Comparison of ENCODE assay signal across 17 cellular contexts in the genomic region with DNA sequence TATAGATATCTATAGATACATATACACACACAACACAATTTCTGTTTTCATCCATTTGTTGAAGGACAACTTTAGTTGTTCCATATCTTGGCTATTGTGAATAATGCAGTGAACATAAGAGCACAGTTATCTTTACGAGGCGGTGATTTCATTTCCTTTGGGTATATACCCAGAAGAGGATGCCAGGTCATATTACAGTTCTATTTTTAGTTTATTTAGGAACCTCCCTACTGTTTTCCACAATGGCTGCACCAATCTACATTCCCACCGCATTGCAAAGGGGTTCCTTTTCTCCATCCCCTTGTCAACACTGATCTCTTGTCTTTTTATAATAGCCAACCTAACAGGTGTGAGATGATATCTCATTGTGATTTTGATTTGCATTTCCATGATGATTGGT.
DNase-seq lines count a peak whose midpoint lies in the region; ATAC-seq and TF ChIP-seq lines count a peak whose summit lies in the region.
"Had no signal": no experiment of that assay in that cellular context is flagged by ENCODE, and none has a peak within 500 bp of the region (broad histone marks: within the 10 kb centered on the region; RNA-seq: fewer than 3 reads in every experiment).

No MANE protein-coding gene starts in this region.

- H3K9me1 ChIP-seq in IMR-90 (ENCODE audit: insufficient read depth, low read length) = peaks cover 4% of the 10 kb centered on the region; the same call in 1 of the 2 replicates

- H4K8ac ChIP-seq in IMR-90 (ENCODE audit: low read depth in 2 of 2, low read length in 2 of 2) = no peak overlapping the region

- CTCF ChIA-PET in IMR-90 (lab: Yijun Ruan, JAX) = interaction anchor here (1.5 kb wide), 1 partner anchor 627 kb away, joined by 3 read pairs; no protein-coding TSS in a partner anchor

- H3K9ac ChIP-seq in IMR-90 (ENCODE audit: low read depth, low read length) = no peak overlapping the region
- H3K9ac ChIP-seq: BLaER1 treated with 17β-estradiol and CSF1 and Interleukin-3, amounts not matched to agents 10 nM and 100 nM had no signal

- intact Hi-C loops in IMR-90 (cut with micrococcal nuclease) = loop anchor here (1.0 kb wide), 1 partner anchor 319 kb away; no protein-coding TSS in a partner anchor
- intact Hi-C loops in left colon (cut with DNase I, micrococcal nuclease) = loop anchor here in 1 of 2 donors (10.0 kb wide), 2 partner anchors 141 to 531 kb away; a partner anchor contains a TSS

- no TSS peak for BruUV-seq in IMR-90 (replicated peaks; lab: Mats Ljungman, UMichigan)

- no peak overlapping the region for H2BK20ac ChIP-seq in IMR-90 (ENCODE audit: low read depth, low read length)

- H2BK15ac ChIP-seq in IMR-90 (ENCODE audit: low read depth, low read length) = no peak overlapping the region

- H3K4me1 ChIP-seq in IMR-90 (ENCODE audit: control insufficient read depth, insufficient read depth, low read length) (peaks cover 3% of the 10 kb centered on the region; the same call in 1 of the 2 replicates), foreskin keratinocyte (peaks cover 31% of the 10 kb centered on the region)

- H3K9me3 ChIP-seq in IMR-90 (ENCODE audit: control insufficient read depth, insufficient read depth, low read length) = no peaks in the 10 kb centered on the region
- H3K9me3 ChIP-seq: BLaER1 treated with 17β-estradiol and CSF1 and Interleukin-3, amounts not matched to agents 10 nM and 100 nM; right atrium auricular region had no signal

- H3K27ac ChIP-seq in IMR-90 (ENCODE audit: insufficient read depth, low read length) (no peak overlapping the region), foreskin keratinocyte (no peak overlapping the region)
- H3K27ac ChIP-seq: BLaER1 treated with 17β-estradiol and CSF1 and Interleukin-3, amounts not matched to agents 10 nM and 100 nM; right atrium auricular region had no signal

- no peak overlapping the region for H2BK5ac ChIP-seq in IMR-90 (ENCODE audit: low read depth, low read length, poor library complexity, severe bottlenecking)

- no peaks in the 10 kb centered on the region for H3K36me3 ChIP-seq in IMR-90 (ENCODE audit: control insufficient read depth, insufficient read depth, low read length)
- H3K36me3 ChIP-seq: BLaER1 treated with 17β-estradiol and CSF1 and Interleukin-3, amounts not matched to agents 10 nM and 100 nM; right atrium auricular region had no signal

- no peak overlapping the region for H2AK9ac ChIP-seq in IMR-90 (replicated peaks; ENCODE audit: low read depth, low read length, poor library complexity)

- TF ChIP-seq CTCF in IMR-90 (conservative IDR thresholded peaks at IDR 0.05; ENCODE audit: low read depth, low read length) (no peak), foreskin keratinocyte (conservative IDR thresholded peaks at IDR 0.05) (no peak)

- H3K23ac ChIP-seq in IMR-90 (ENCODE audit: low read depth, low read length) = no peak overlapping the region

- POLR2A ChIA-PET in IMR-90 (lab: Charles Lee; ENCODE audit: unreplicated experiment) = no interaction called here

- no CpG with 5 or more reads among the region's 3 CpGs for WGBS in IMR-90 (ENCODE audit: extremely low coverage in 2 of 2, insufficient read length in 1 of 2), 2 experiments

- H4K5ac ChIP-seq in IMR-90 (ENCODE audit: low read depth, low read length) = no peak overlapping the region

- H3K4ac ChIP-seq in IMR-90 (ENCODE audit: low read depth, low read length) = no peak overlapping the region

- no peak overlapping the region for H4K91ac ChIP-seq in IMR-90 (ENCODE audit: insufficient read depth, low read depth, low read length)

- peak; percentile 41 for DNase-seq in ELR (ENCODE audit: low read depth)
- DNase-seq in IMR-90 = peak; percentile 36
- peak; percentile 49 for DNase-seq in RPMI7951 (ENCODE audit: low read depth)
- DNase-seq in left colon = no peak
- no peak for DNase-seq in foreskin keratinocyte
- DNase-seq: activated CD8-positive, alpha-beta T cell treated with anti-CD3 and anti-CD28 coated beads for 36 hours; foreskin melanocyte; GOT3; natural killer cell; NCI-H510A treated with DMSO at 0.1 percent for 48 hours; stimulated activated CD4-positive, alpha-beta T cell treated with anti-CD3 and anti-CD28 coated beads, Interleukin-2, amount 100 ng/mL, for 24 hours had no signal

- TF ChIP-seq POLR2A in IMR-90 (IDR thresholded peaks at IDR 0.05; ENCODE audit: low read depth, low read length) = no peak

- dilution Hi-C loops in IMR-90 (cut with HindIII; ENCODE audit: low sequenced_read_pairs, unreplicated experiment) = no loop called here

- H3K27me3 ChIP-seq in IMR-90 (ENCODE audit: control insufficient read depth, insufficient read depth, low read length) (no peaks in the 10 kb centered on the region), foreskin keratinocyte (no peaks in the 10 kb centered on the region)
- H3K27me3 ChIP-seq: BLaER1 treated with 17β-estradiol and CSF1 and Interleukin-3, amounts not matched to agents 10 nM and 100 nM; right atrium auricular region had no signal

- H2AFZ ChIP-seq in IMR-90 (replicated peaks; ENCODE audit: low read length, poor library complexity) = no peak overlapping the region

- H3K79me1 ChIP-seq in IMR-90 (ENCODE audit: low read depth in 1 of 2, low read length in 2 of 2) = no peaks in the 10 kb centered on the region

- ATAC-seq in IMR-90 (ENCODE audit: low read depth) (no peak), left colon (peak; percentile 53), foreskin keratinocyte (no peak), HG03439 (IDR thresholded peaks at IDR 0.05; ENCODE audit: unreplicated experiment) (no peak), GM18909 (IDR thresholded peaks at IDR 0.05; ENCODE audit: poor library complexity, unreplicated experiment) (no peak)
- ATAC-seq: activated CD8-positive, alpha-beta T cell treated with anti-CD3 and anti-CD28 coated beads for 36 hours; natural killer cell; Panc1 had no signal

- no peak overlapping the region for H3K4me2 ChIP-seq in IMR-90 (ENCODE audit: low read depth, low read length)

- no peak overlapping the region for H3K14ac ChIP-seq in IMR-90 (replicated peaks; ENCODE audit: low read depth, low read length)

- H3K18ac ChIP-seq in IMR-90 (ENCODE audit: low read depth, low read length) = no peak overlapping the region

- no peaks in the 10 kb centered on the region for H4K20me1 ChIP-seq in IMR-90 (ENCODE audit: insufficient read depth, low read length)
- H4K20me1 ChIP-seq: BLaER1 treated with 17β-estradiol and CSF1 and Interleukin-3, amounts not matched to agents 10 nM and 100 nM had no signal

- H3K56ac ChIP-seq in IMR-90 (ENCODE audit: extremely low read depth, insufficient read depth, low read length) = no peak overlapping the region

- in situ Hi-C loops in IMR-90 (cut with MboI; ENCODE audit: low sequenced_read_pairs) = loop anchor here (25.0 kb wide), 1 partner anchor 304 kb away; no protein-coding TSS in a partner anchor

- H2BK120ac ChIP-seq in IMR-90 (ENCODE audit: low read depth, low read length) = no peak overlapping the region

- H3K4me3 ChIP-seq in IMR-90 (ENCODE audit: insufficient read depth, low read depth, low read length) = no peak overlapping the region
- H3K4me3 ChIP-seq: BLaER1 treated with 17β-estradiol and CSF1 and Interleukin-3, amounts not matched to agents 10 nM and 100 nM; lung; right atrium auricular region had no signal

- TF ChIP-seq RAD21 in IMR-90 (IDR thresholded peaks at IDR 0.05; ENCODE audit: low read length) = no peak

- no peak overlapping the region for H2AK5ac ChIP-seq in IMR-90 (ENCODE audit: low read depth, low read length)

TF ChIP-seq in IMR-90, 13 proteins besides CTCF, POLR2A, EP300 and RAD21:
- TF ChIP-seq MXI1 (IDR thresholded peaks at IDR 0.05; ENCODE audit: borderline replicate concordance, low read depth, low read length) (no peak), NFE2L2 (IDR thresholded peaks at IDR 0.05; ENCODE audit: low read depth, low read length) (no peak), BHLHE40 (IDR thresholded peaks at IDR 0.05; ENCODE audit: low read depth, low read length) (no peak), RFX5 (IDR thresholded peaks at IDR 0.05; ENCODE audit: low read depth, low read length) (no peak), CEBPB (IDR thresholded peaks at IDR 0.05; ENCODE audit: low read depth, low read length) (no peak), CHD1 (IDR thresholded peaks at IDR 0.05; ENCODE audit: low read depth, low read length) (no peak), RCOR1 (IDR thresholded peaks at IDR 0.05; ENCODE audit: insufficient replicate concordance, low read length) (no peak), SMC3 (IDR thresholded peaks at IDR 0.05; ENCODE audit: low read depth, low read length) (no peak), MAFK (IDR thresholded peaks at IDR 0.05; ENCODE audit: low read depth, low read length) (no peak)
- TF ChIP-seq, protein P1, sequence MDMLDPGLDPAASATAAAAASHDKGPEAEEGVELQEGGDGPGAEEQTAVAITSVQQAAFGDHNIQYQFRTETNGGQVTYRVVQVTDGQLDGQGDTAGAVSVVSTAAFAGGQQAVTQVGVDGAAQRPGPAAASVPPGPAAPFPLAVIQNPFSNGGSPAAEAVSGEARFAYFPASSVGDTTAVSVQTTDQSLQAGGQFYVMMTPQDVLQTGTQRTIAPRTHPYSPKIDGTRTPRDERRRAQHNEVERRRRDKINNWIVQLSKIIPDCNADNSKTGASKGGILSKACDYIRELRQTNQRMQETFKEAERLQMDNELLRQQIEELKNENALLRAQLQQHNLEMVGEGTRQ (IDR thresholded peaks at IDR 0.05; ENCODE audit: low read depth, low read length) = no peak
- TF ChIP-seq, protein P2, sequence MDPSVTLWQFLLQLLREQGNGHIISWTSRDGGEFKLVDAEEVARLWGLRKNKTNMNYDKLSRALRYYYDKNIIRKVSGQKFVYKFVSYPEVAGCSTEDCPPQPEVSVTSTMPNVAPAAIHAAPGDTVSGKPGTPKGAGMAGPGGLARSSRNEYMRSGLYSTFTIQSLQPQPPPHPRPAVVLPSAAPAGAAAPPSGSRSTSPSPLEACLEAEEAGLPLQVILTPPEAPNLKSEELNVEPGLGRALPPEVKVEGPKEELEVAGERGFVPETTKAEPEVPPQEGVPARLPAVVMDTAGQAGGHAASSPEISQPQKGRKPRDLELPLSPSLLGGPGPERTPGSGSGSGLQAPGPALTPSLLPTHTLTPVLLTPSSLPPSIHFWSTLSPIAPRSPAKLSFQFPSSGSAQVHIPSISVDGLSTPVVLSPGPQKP (IDR thresholded peaks at IDR 0.05; ENCODE audit: borderline replicate concordance, low read depth, low read length) = no peak

Comparison
In these comparisons a context has a peak if more than half of its experiments do, and no peak if none do; other contexts are left out.
1. DNase-seq: peak in ELR (single experiment), IMR-90 (single experiment) and RPMI7951 (single experiment); none in left colon (0 of 2) and foreskin keratinocyte (0 of 2).